In the genomic region with DNA sequence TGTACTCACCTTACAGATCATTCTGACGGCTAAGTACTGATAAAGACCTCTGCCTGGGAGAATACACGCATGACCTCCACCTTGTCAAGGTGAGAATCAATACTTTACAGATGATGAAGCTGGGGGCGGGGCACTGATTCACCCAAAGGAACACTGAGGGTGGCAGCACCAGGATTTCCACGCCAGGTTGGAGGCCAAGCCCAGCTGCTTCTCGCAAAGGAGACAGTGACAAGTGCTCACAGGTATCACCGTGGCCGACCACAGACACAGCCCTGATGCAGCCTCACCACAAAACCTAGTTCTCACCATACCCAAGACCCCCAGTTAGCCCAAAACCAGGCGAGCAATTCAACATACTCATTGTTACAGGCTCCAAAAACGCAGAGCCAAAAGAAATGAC, we compare ENCODE assay signal across 22 cellular contexts.
"Had no signal": no experiment of that assay in that cellular context is flagged by ENCODE, and none has a peak within 500 bp of the region (broad histone marks: within the 10 kb centered on the region; RNA-seq: fewer than 3 reads in every experiment).

No MANE protein-coding gene starts in this region.

- DNase-seq: cortex of kidney; dorsolateral prefrontal cortex; effector CD8-positive, alpha-beta T cell; esophagus squamous epithelium; foreskin fibroblast; kidney; left cardiac atrium; left ventricle myocardium inferior; mesenchymal stem cell; midbrain; naive B cell; right cardiac atrium; small intestine; stimulated activated CD4-positive, alpha-beta T cell treated with anti-CD3 and anti-CD28 coated beads, Interleukin-12 subunit alpha, Interleukin-12 subunit beta, amount 100 ng/mL, for 4 hours; stimulated activated naive CD4-positive, alpha-beta T cell; stomach; substantia nigra; transverse colon had no signal

- H3K4me1 ChIP-seq: left ventricle myocardium inferior, transverse colon had no signal

- H3K4me1 Mint-ChIP-seq: naive B cell had no signal

- H3K36me3 ChIP-seq: esophagus squamous epithelium, left ventricle myocardium inferior, neutrophil, stomach, thoracic aorta, transverse colon had no signal

- ATAC-seq: left cardiac atrium, right cardiac atrium had no signal

- H3K27ac ChIP-seq: dorsolateral prefrontal cortex, esophagus squamous epithelium, hepatocyte, left ventricle myocardium inferior, neutrophil, stomach, thoracic aorta, transverse colon had no signal

- H3K9me3 ChIP-seq: esophagus squamous epithelium, left ventricle myocardium inferior, neutrophil, stomach, thoracic aorta, transverse colon had no signal

- H3K9me3 Mint-ChIP-seq: naive B cell had no signal

- H3K27me3 ChIP-seq: hepatocyte, neutrophil, transverse colon had no signal

- H3K4me3 Mint-ChIP-seq: naive B cell had no signal

- H3K36me3 Mint-ChIP-seq: naive B cell had no signal

- H3K4me3 ChIP-seq: dorsolateral prefrontal cortex, esophagus squamous epithelium, hepatocyte, left ventricle myocardium inferior, lung, stomach, thoracic aorta, transverse colon had no signal
